In the genomic region with DNA sequence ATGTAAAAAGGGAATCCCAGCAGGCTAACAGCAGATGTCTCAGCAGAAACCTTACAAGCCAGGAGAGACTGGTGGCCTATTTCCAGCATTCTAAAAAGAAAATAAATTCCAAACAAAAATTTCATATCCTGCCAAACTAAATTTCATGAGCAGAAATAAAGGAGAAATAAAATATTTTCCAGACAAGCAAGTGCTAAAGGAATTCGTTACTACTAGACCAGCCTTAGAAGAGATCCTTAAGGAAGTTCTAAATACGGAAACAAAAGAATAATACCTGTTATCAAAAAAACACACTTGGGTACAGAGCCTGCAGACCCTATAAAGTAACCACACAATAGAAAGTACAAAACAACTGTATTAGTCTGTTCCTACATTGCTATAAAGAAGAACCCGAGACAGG, we compare ENCODE assay signal across 26 cellular contexts. TPM values are rescaled to one million over a fixed set of nuclear protein-coding genes. Genes with fewer than 3 reads are reported as not detected.
"Had no signal": no experiment of that assay in that cellular context is flagged by ENCODE, and none has a peak within 500 bp of the region (broad histone marks: within the 10 kb centered on the region; RNA-seq: fewer than 3 reads in every experiment).

No MANE protein-coding gene starts in this region.

- H3K4me1 ChIP-seq: body of pancreas, esophagus squamous epithelium, gastrocnemius medialis, right lobe of liver had no signal

- H3K27ac ChIP-seq: body of pancreas, cardiac muscle cell, epithelial cell of prostate, esophagus squamous epithelium, gastrocnemius medialis, hepatocyte, right lobe of liver, thoracic aorta, WERI-Rb-1 had no signal

- H3K36me3 ChIP-seq: gastrocnemius medialis, right lobe of liver, thoracic aorta had no signal

- H3K4me3 Mint-ChIP-seq: activated naive CD8-positive, alpha-beta T cell had no signal

- ATAC-seq: activated CD4-positive, CD25-positive, alpha-beta regulatory T cell treated with anti-CD3 and anti-CD28 coated beads, Interleukin-2, amount 50 U/mL, for 24 hours; body of pancreas; gastrocnemius medialis; left cardiac atrium; naive thymus-derived CD4-positive, alpha-beta T cell; right lobe of liver; stimulated activated naive CD8-positive, alpha-beta T cell treated with anti-CD3 and anti-CD28 coated beads, Interleukin-15, Interleukin-2, amounts not matched to agents 100 U/mL and 50 U/mL, for 24 hours; T-helper 17 cell had no signal

- DNase-seq: activated CD4-positive, alpha-beta T cell treated with anti-CD3 and anti-CD28 coated beads for 48 hours; activated CD4-positive, alpha-beta T cell treated with anti-CD3 and anti-CD28 coated beads, Interleukin-2, amount 50 U/mL, for 48 hours; activated CD8-positive, alpha-beta memory T cell treated with anti-CD3 and anti-CD28 coated beads for 24 hours; activated effector memory CD4-positive, alpha-beta T cell treated with Interleukin-2 at 50 U/mL for 16 hours; activated naive CD4-positive, alpha-beta T cell treated with Interleukin-2 at 50 U/mL for 16 hours; anterior cingulate cortex; body of pancreas; esophagus squamous epithelium; gastrocnemius medialis; glutamatergic neuron; left cardiac atrium; mammary epithelial cell; naive thymus-derived CD4-positive, alpha-beta T cell; right lobe of liver; stimulated activated CD4-positive, alpha-beta T cell treated with anti-CD3 and anti-CD28 coated beads, Interleukin-4, amount 100 ng/mL, for 1 hour; stimulated activated naive CD8-positive, alpha-beta T cell treated with anti-CD3 and anti-CD28 coated beads, Interleukin-15, Interleukin-2, amounts not matched to agents 100 U/mL and 50 U/mL, for 24 hours; T-helper 17 cell; T1000; trophoblast cell; WERI-Rb-1 had no signal

- H3K27me3 Mint-ChIP-seq: T-helper 17 cell had no signal

- H3K4me3 ChIP-seq: body of pancreas, cardiac muscle cell, esophagus squamous epithelium, gastrocnemius medialis, hepatocyte, right lobe of liver, thoracic aorta had no signal

- H3K27ac Mint-ChIP-seq: activated naive CD8-positive, alpha-beta T cell; T-helper 17 cell had no signal

- H3K27me3 ChIP-seq: body of pancreas, cardiac muscle cell, esophagus squamous epithelium, gastrocnemius medialis, hepatocyte, right lobe of liver had no signal

- H3K9me3 ChIP-seq: body of pancreas had no signal

RNA-seq across cellular contexts. Expression of gene TM6SF1, which starts 58.8 kb away (rescaled TPM):
- polyA plus RNA-seq: mammary epithelial cell had no signal
